8 cellular contexts compared by ENCODE assay signal in the genomic region with DNA sequence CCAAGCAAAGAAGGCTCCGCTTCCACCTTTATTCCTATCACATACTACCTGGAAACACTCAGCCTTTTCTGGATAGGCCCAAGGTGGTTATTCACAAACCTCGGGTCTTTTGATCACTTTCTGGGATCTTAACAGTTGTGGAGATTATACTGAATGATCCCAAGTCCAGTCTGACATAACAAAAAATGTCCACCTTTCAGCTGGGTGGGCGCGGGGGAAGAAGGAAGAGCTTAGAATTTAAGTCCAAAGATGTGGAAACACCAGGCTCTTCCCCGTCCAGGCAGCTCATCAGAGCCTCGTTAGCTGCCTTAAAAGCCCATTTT. TPM values are rescaled to one million over a fixed set of nuclear protein-coding genes. Genes with fewer than 3 reads are reported as not detected.
A peak's percentile ranks its signal among the peaks of the same experiment; 100 is the strongest.
DNase-seq lines count a peak whose midpoint lies in the region; ATAC-seq and TF ChIP-seq lines count a peak whose summit lies in the region.

No MANE protein-coding gene starts in this region.

- H3K36me3 ChIP-seq in subcutaneous abdominal adipose tissue (ENCODE audit: control insufficient read depth in 5 of 5, insufficient read depth in 5 of 5, low read length in 5 of 5), result no peaks in the 10 kb centered on the region

- no peaks in the 10 kb centered on the region for H3K9me3 Mint-ChIP-seq in activated B cell treated with CpG ODN at 0.5 μM for 24 hours

- ATAC-seq in activated B cell treated with CpG ODN at 0.5 μM for 24 hours (ENCODE audit: low read depth), result no peak
- no peak for ATAC-seq in GM21619 (IDR thresholded peaks at IDR 0.05; ENCODE audit: unreplicated experiment)
- no peak for ATAC-seq in HG03039 (IDR thresholded peaks at IDR 0.05; ENCODE audit: unreplicated experiment)

- DNase-seq in NCI-H510A treated with DMSO at 0.1 percent for 48 hours (lab: John Stamatoyannopoulos, UW), result peak; percentile 59
- DNase-seq in NCI-H510A (lab: John Stamatoyannopoulos, UW), result no peak
- DNase-seq in activated B cell treated with CpG ODN at 0.5 μM for 24 hours, result no peak
- no peak for DNase-seq in NCI-H146 treated with DMSO at 0.1 percent for 48 hours (lab: John Stamatoyannopoulos, UW; ENCODE audit: unreplicated experiment)

- no peak for TF ChIP-seq CTCF in activated B cell treated with CpG ODN at 0.5 μM for 24 hours (IDR thresholded peaks at IDR 0.05)

- H3K4me1 Mint-ChIP-seq in activated B cell treated with CpG ODN at 0.5 μM for 24 hours, result peaks cover 14% of the 10 kb centered on the region

- peaks cover 4 to 29% (median 5%) of the 10 kb centered on the region in 5 donors for H3K27me3 ChIP-seq in subcutaneous abdominal adipose tissue (ENCODE audit: control insufficient read depth in 5 of 5, insufficient read depth in 4 of 5, low read length in 5 of 5)

- H3K9me3 ChIP-seq in iPS-18c (ENCODE audit: control insufficient read depth, insufficient read depth, low read length) (no peaks in the 10 kb centered on the region), subcutaneous abdominal adipose tissue (ENCODE audit: control insufficient read depth in 5 of 5, low read length in 5 of 5) (no peaks in the 10 kb centered on the region)

- peak overlapping the region in 4 of 5 donors; percentile 72 to 77 (median 76) for H3K9ac ChIP-seq in subcutaneous abdominal adipose tissue (ENCODE audit: low read length in 5 of 5)

- H3K4me3 ChIP-seq in iPS-18c (ENCODE audit: insufficient read depth, low read depth, low read length), result peak overlapping the region; percentile 86
- peak overlapping the region; percentile 67 to 91 (median 87) for H3K4me3 ChIP-seq in subcutaneous abdominal adipose tissue (ENCODE audit: low read depth in 1 of 5, low read length in 5 of 5)

- peaks cover 0 to 14% (median 12%) of the 10 kb centered on the region in 5 donors for H3K4me1 ChIP-seq in subcutaneous abdominal adipose tissue (ENCODE audit: control insufficient read depth in 5 of 5, insufficient read depth in 5 of 5, low read length in 5 of 5)

- intact Hi-C loops in activated B cell treated with CpG ODN at 0.5 μM for 24 hours (cut with micrococcal nuclease), result loop anchor here (1.0 to 5.0 kb wide), 4 partner anchors 16 to 695 kb away; partner anchors contain the start of genes DENND1B and NEK7

- CTCF ChIA-PET in activated B cell treated with CpG ODN at 0.5 μM for 24 hours (lab: Charles Lee), result interaction anchor here (1.1 to 1.5 kb wide), 5 partner anchors 13 to 380 kb away, joined by 3 to 5 read pairs (median 3); no protein-coding TSS in a partner anchor

- H3K27me3 Mint-ChIP-seq in activated B cell treated with CpG ODN at 0.5 μM for 24 hours, result peaks cover 42% of the 10 kb centered on the region

- H3K4me3 Mint-ChIP-seq in activated B cell treated with CpG ODN at 0.5 μM for 24 hours, result peak overlapping the region; percentile 90

- POLR2A ChIA-PET in activated B cell treated with CpG ODN at 0.5 μM for 24 hours (lab: Charles Lee), result interaction anchor here (1.1 to 2.2 kb wide), 3 partner anchors 11 to 371 kb away, joined by 3 to 7 read pairs (median 6); partner anchors contain the start of gene DENND1B

- peaks cover 2% of the 10 kb centered on the region for H3K36me3 Mint-ChIP-seq in activated B cell treated with CpG ODN at 0.5 μM for 24 hours (ENCODE audit: low read depth)

- H3K27ac ChIP-seq in subcutaneous abdominal adipose tissue (ENCODE audit: low read depth, low read length), result peak overlapping the region; percentile 70

- peak overlapping the region; percentile 50 for H3K27ac Mint-ChIP-seq in activated B cell treated with CpG ODN at 0.5 μM for 24 hours

RNA-seq across cellular contexts. Expression of gene C1orf53, which starts 0.3 kb away (rescaled TPM):
- total RNA-seq in activated B cell treated with CpG ODN at 0.5 μM for 24 hours, result 0.81 and 1.2 TPM in 2 replicates

RNA-seq across cellular contexts. Expression of gene LHX9, which starts 15.1 kb away (rescaled TPM):
- total RNA-seq in activated B cell treated with CpG ODN at 0.5 μM for 24 hours, result not detected in 2 replicates
